8 cellular contexts compared by ENCODE assay signal in the genomic region with DNA sequence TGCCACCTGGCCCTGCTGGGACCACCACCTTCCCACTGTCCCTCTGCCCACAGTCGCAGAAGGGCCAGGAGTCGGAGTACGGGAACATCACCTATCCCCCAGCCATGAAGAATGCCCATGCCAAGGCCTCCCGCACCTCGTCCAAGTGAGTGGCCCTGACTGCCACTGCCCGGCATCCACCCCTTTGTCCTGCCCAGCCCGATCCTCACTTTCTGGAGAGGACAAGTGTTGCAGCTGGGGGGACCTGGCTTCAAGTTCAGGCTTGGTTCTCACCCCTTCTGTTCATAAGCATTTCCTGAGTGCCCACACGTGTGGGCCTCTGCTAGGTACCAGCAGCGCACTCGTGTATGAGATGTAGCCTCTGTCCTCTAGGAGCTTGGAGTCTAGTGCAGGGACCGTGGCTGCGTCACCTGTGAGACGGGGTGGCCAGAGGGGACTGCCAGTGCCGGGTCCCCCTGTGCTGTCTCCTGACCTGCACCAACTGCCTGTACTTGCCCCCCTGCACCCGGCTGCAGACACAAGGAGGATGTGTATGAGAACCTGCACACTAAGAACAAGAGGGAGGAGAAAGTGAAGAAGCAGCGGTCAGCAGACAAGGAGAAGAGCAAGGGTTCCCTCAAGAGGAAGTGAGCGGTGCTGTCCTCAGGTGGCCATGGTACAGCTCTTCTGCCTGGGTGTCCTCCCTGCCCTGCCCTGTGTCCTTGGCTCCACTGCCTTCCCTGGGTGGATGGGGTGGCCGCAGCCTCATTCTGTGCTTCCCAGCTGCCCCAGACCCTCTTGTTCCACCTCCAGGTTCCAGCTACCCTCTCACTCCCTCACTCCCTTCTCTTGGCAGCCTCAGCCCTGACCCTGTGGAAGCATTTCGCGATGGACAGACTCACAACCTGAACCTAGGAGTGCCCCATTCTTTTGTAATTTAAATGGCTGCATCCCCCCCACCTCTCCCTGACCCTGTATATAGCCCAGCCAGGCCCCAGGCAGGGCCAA. TPM values are rescaled to one million over a fixed set of nuclear protein-coding genes. Genes with fewer than 3 reads are reported as not detected.
DNase-seq lines count a peak whose midpoint lies in the region; ATAC-seq, FAIRE-seq and TF ChIP-seq lines count a peak whose summit lies in the region.

No MANE protein-coding gene starts in this region.

- no peaks in the 10 kb centered on the region for H3K27me3 ChIP-seq in SJSA1 (replicated peaks)

- H3K36me3 ChIP-seq in SJSA1, result peaks cover 19% of the 10 kb centered on the region

- intact Hi-C loops in sciatic nerve (cut with DNase I), result loop anchor here (10.0 kb wide), 1 partner anchor 154 kb away; no protein-coding TSS in a partner anchor

- H3K27ac ChIP-seq in SJSA1 (peak overlapping the region; percentile 92), epithelial cell of prostate (peak overlapping the region; percentile 95)

- peaks cover 25% of the 10 kb centered on the region for H3K4me1 ChIP-seq in SJSA1 (replicated peaks)

- H3K9me3 ChIP-seq in SJSA1 (replicated peaks), result no peaks in the 10 kb centered on the region

- DNase-seq in AG09319 (ENCODE audit: extremely low read depth, low read depth), result no peak
- no peak for DNase-seq in GM19239 (ENCODE audit: insufficient read length, low spot score)
- peak; percentile 25 to 46 for DNase-seq in SJSA1 (ENCODE audit: low read depth in 1 of 2, low spot score in 2 of 2)
- no peak for DNase-seq in epithelial cell of prostate (ENCODE audit: low read depth, low spot score)
- DNase-seq in sciatic nerve (ENCODE audit: low spot score), result peak; percentile 61
- DNase-seq in retina, result no peak

- ATAC-seq in sciatic nerve (peak; percentile 23), HG03432 (IDR thresholded peaks at IDR 0.05; ENCODE audit: unreplicated experiment) (no peak), HG02970 (IDR thresholded peaks at IDR 0.05; ENCODE audit: low FRiP score, unreplicated experiment) (no peak)

- FAIRE-seq in GM19239 (lab: Jason Lieb, UNC), result peak; percentile 96

- no peak overlapping the region; the same call in 1 of the 2 replicates for H3K4me3 ChIP-seq in SJSA1

- TF ChIP-seq CTCF in AG09319 (IDR thresholded peaks at IDR 0.05; ENCODE audit: low read depth, low read length), result peak; percentile 19

RNA-seq across cellular contexts. Expression of a gene that starts 9.4 kb away (rescaled TPM):
- total RNA-seq in SJSA1 (2014; rRNA removed; shearing (Covaris generic)), result not detected in 2 replicates
- total RNA-seq in sciatic nerve, result 35.0 TPM

RNA-seq across cellular contexts. Expression of a gene that starts 9.9 kb away (rescaled TPM):
- 254 and 334 TPM in 2 replicates for total RNA-seq in SJSA1 (2014; rRNA removed; shearing (Covaris generic))
- 112 TPM for total RNA-seq in sciatic nerve

RNA-seq across cellular contexts. Expression of a gene that starts 10.1 kb away (rescaled TPM):
- total RNA-seq in SJSA1 (2014; rRNA removed; shearing (Covaris generic)), result 60.7 and 65.8 TPM in 2 replicates
- total RNA-seq in sciatic nerve, result 42.9 TPM

RNA-seq across cellular contexts. Expression of a gene that starts 16.8 kb away (rescaled TPM):
- 331 and 408 TPM in 2 replicates for total RNA-seq in SJSA1 (2014; rRNA removed; shearing (Covaris generic))
- 177 TPM for total RNA-seq in sciatic nerve

RNA-seq across cellular contexts. Expression of a gene that starts 17.0 kb away (rescaled TPM):
- not detected in 2 replicates for total RNA-seq in SJSA1 (2014; rRNA removed; shearing (Covaris generic))
- not detected for total RNA-seq in sciatic nerve

Comparison
In these comparisons a context has a peak if more than half of its experiments do, and no peak if none do; other contexts are left out.
1. DNase-seq: peak in SJSA1 (2 of 2) and sciatic nerve (single experiment); none in AG09319 (single experiment), GM19239 (single experiment), epithelial cell of prostate (single experiment) and retina (single experiment).
2. RNA of a gene that starts 9.4 kb away (total RNA-seq): 35.0 TPM in sciatic nerve (single experiment); not detected in SJSA1; every median in the first group is over 10 times any median in the second.